22 cellular contexts compared by ENCODE assay signal in genomic region chr17:17384291-17384615, GRCh38.
"Had no signal": no experiment of that assay in that cellular context is flagged by ENCODE, and none has a peak within 500 bp of the region (broad histone marks: within the 10 kb centered on the region; RNA-seq: fewer than 3 reads in every experiment).

No MANE protein-coding gene starts in this region.

- H3K9me3 ChIP-seq: colonic mucosa, heart left ventricle had no signal

- H3K4me1 ChIP-seq: colonic mucosa had no signal

- H3K36me3 Mint-ChIP-seq: activated naive CD4-positive, alpha-beta T cell treated with anti-CD3 and anti-CD28 coated beads, Interleukin-2, amount 10 ng/mL, durations not matched to agents 7 days and 5 days; activated naive CD4-positive, alpha-beta T cell treated with anti-CD3 and anti-CD28 coated beads, Interleukin-2, amount 50 U/mL, for 72 hours; activated naive CD8-positive, alpha-beta T cell treated with anti-CD3 and anti-CD28 coated beads, Interleukin-2, amount 10 ng/mL, durations not matched to agents 7 days and 5 days; WTC11 had no signal

- DNase-seq: activated CD4-positive, alpha-beta memory T cell treated with anti-CD3 and anti-CD28 coated beads, Interleukin-2, amount 10 ng/mL, durations not matched to agents 7 days and 5 days; activated CD4-positive, alpha-beta T cell treated with anti-CD3 and anti-CD28 coated beads for 1 hour; activated CD4-positive, alpha-beta T cell treated with anti-CD3 and anti-CD28 coated beads for 4 hours; activated CD4-positive, alpha-beta T cell treated with anti-CD3 and anti-CD28 coated beads, Interleukin-2, amount 10 ng/mL, durations not matched to agents 7 days and 5 days; activated CD4-positive, alpha-beta T cell treated with anti-CD3 and anti-CD28 coated beads, Interleukin-2, amount 50 U/mL, for 4 hours; activated CD8-positive, alpha-beta memory T cell treated with anti-CD3 and anti-CD28 coated beads, Interleukin-2, amount 50 U/mL, for 48 hours; activated gamma-delta T cell; activated naive CD4-positive, alpha-beta T cell; activated naive CD4-positive, alpha-beta T cell treated with anti-CD3 and anti-CD28 coated beads, Interleukin-2, amount 10 ng/mL, durations not matched to agents 7 days and 5 days; activated naive CD8-positive, alpha-beta T cell treated with anti-CD3 and anti-CD28 coated beads, Interleukin-2, amount 10 ng/mL, durations not matched to agents 7 days and 5 days; activated T-cell treated with anti-CD3 and anti-CD28 coated beads for 4 hours; activated T-cell treated with anti-CD3 and anti-CD28 coated beads, Interleukin-2, amount 50 U/mL, for 24 hours; activated T-cell treated with anti-CD3 and anti-CD28 coated beads, Interleukin-2, amount 50 U/mL, for 72 hours; brain microvascular endothelial cell; colonic mucosa; effector CD8-positive, alpha-beta T cell; foreskin fibroblast; T-helper 2 cell had no signal

- H3K36me3 ChIP-seq: brain microvascular endothelial cell, colonic mucosa, heart left ventricle had no signal

- H3K4me1 Mint-ChIP-seq: activated CD4-positive, alpha-beta T cell treated with anti-CD3 and anti-CD28 coated beads, Interleukin-2, amount 10 ng/mL, durations not matched to agents 7 days and 5 days; activated naive CD4-positive, alpha-beta T cell treated with anti-CD3 and anti-CD28 coated beads, Interleukin-2, amount 10 ng/mL, durations not matched to agents 7 days and 5 days had no signal

- H3K27ac Mint-ChIP-seq: activated CD4-positive, alpha-beta memory T cell treated with anti-CD3 and anti-CD28 coated beads, Interleukin-2, amount 10 ng/mL, durations not matched to agents 7 days and 5 days; activated CD4-positive, alpha-beta T cell treated with anti-CD3 and anti-CD28 coated beads, Interleukin-2, amount 10 ng/mL, durations not matched to agents 7 days and 5 days; activated naive CD4-positive, alpha-beta T cell treated with anti-CD3 and anti-CD28 coated beads, Interleukin-2, amount 10 ng/mL, durations not matched to agents 7 days and 5 days; activated naive CD4-positive, alpha-beta T cell treated with anti-CD3 and anti-CD28 coated beads, Interleukin-2, amount 50 U/mL, for 72 hours; activated naive CD8-positive, alpha-beta T cell treated with anti-CD3 and anti-CD28 coated beads, Interleukin-2, amount 10 ng/mL, durations not matched to agents 7 days and 5 days; activated T-cell treated with anti-CD3 and anti-CD28 coated beads, Interleukin-2, amount 50 U/mL, for 24 hours; activated T-cell treated with anti-CD3 and anti-CD28 coated beads, Interleukin-2, amount 50 U/mL, for 72 hours; WTC11 had no signal

- H3K27ac ChIP-seq: brain microvascular endothelial cell, colonic mucosa, heart left ventricle had no signal

- H3K9me3 Mint-ChIP-seq: activated CD4-positive, alpha-beta memory T cell treated with anti-CD3 and anti-CD28 coated beads, Interleukin-2, amount 10 ng/mL, durations not matched to agents 7 days and 5 days; activated CD4-positive, alpha-beta T cell treated with anti-CD3 and anti-CD28 coated beads, Interleukin-2, amount 10 ng/mL, durations not matched to agents 7 days and 5 days; activated naive CD4-positive, alpha-beta T cell treated with anti-CD3 and anti-CD28 coated beads, Interleukin-2, amount 10 ng/mL, durations not matched to agents 7 days and 5 days; activated naive CD4-positive, alpha-beta T cell treated with anti-CD3 and anti-CD28 coated beads, Interleukin-2, amount 50 U/mL, for 72 hours; activated naive CD8-positive, alpha-beta T cell treated with anti-CD3 and anti-CD28 coated beads, Interleukin-2, amount 10 ng/mL, durations not matched to agents 7 days and 5 days; activated T-cell treated with anti-CD3 and anti-CD28 coated beads, Interleukin-2, amount 50 U/mL, for 24 hours; activated T-cell treated with anti-CD3 and anti-CD28 coated beads, Interleukin-2, amount 50 U/mL, for 72 hours; WTC11 had no signal

- H3K27me3 Mint-ChIP-seq: activated T-cell treated with anti-CD3 and anti-CD28 coated beads, Interleukin-2, amount 50 U/mL, for 24 hours had no signal

- H3K4me3 Mint-ChIP-seq: activated CD4-positive, alpha-beta memory T cell treated with anti-CD3 and anti-CD28 coated beads, Interleukin-2, amount 10 ng/mL, durations not matched to agents 7 days and 5 days; activated CD4-positive, alpha-beta T cell treated with anti-CD3 and anti-CD28 coated beads, Interleukin-2, amount 10 ng/mL, durations not matched to agents 7 days and 5 days; activated naive CD4-positive, alpha-beta T cell treated with anti-CD3 and anti-CD28 coated beads, Interleukin-2, amount 10 ng/mL, durations not matched to agents 7 days and 5 days; activated naive CD8-positive, alpha-beta T cell treated with anti-CD3 and anti-CD28 coated beads, Interleukin-2, amount 10 ng/mL, durations not matched to agents 7 days and 5 days; activated T-cell treated with anti-CD3 and anti-CD28 coated beads, Interleukin-2, amount 50 U/mL, for 24 hours; activated T-cell treated with anti-CD3 and anti-CD28 coated beads, Interleukin-2, amount 50 U/mL, for 72 hours; WTC11 had no signal

- H3K4me3 ChIP-seq: colonic mucosa, heart left ventricle had no signal

- H3K27me3 ChIP-seq: colonic mucosa, heart left ventricle had no signal

- ATAC-seq: activated naive CD4-positive, alpha-beta T cell treated with anti-CD3 and anti-CD28 coated beads, Interleukin-2, amount 50 U/mL, for 72 hours; activated T-cell treated with anti-CD3 and anti-CD28 coated beads, Interleukin-2, amount 50 U/mL, for 72 hours; esophagus mucosa; heart left ventricle; WTC11 had no signal
